ENCODE assay signal across 16 cellular contexts in genomic region chr5:75550597-75550996, GRCh38. TPM values are rescaled to one million over a fixed set of nuclear protein-coding genes. Genes with fewer than 3 reads are reported as not detected.
DNase-seq lines count a peak whose midpoint lies in the region; ATAC-seq and TF ChIP-seq lines count a peak whose summit lies in the region.
"Had no signal": no experiment of that assay in that cellular context is flagged by ENCODE, and none has a peak within 500 bp of the region (broad histone marks: within the 10 kb centered on the region; RNA-seq: fewer than 3 reads in every experiment).

No MANE protein-coding gene starts in this region.

- peaks cover 29 to 44% of the 10 kb centered on the region in 2 donors for H3K36me3 Mint-ChIP-seq in stimulated activated naive B cell treated with anti-CD40 and anti-IgM and Interleukin-4, amounts not matched to agents 10 μg/mL and 1 μg/mL and 100 μg/mL, for 72 hours
- H3K36me3 Mint-ChIP-seq in activated CD8-positive, alpha-beta T cell treated with anti-CD3 and anti-CD28 coated beads, Interleukin-2, amount 10 ng/mL, durations not matched to agents 7 days and 5 days (ENCODE audit: low read depth) = peaks cover 42% of the 10 kb centered on the region

- no peaks in the 10 kb centered on the region for H3K27me3 ChIP-seq in Karpas-422 (ENCODE audit: low read length)

- H3K9ac ChIP-seq in Karpas-422 (ENCODE audit: low read length) = no peak overlapping the region

- no peaks in the 10 kb centered on the region for H3K27me3 Mint-ChIP-seq in stimulated activated naive B cell treated with anti-CD40 and anti-IgM and Interleukin-4, amounts not matched to agents 10 μg/mL and 1 μg/mL and 100 μg/mL, for 72 hours
- no peaks in the 10 kb centered on the region for H3K27me3 Mint-ChIP-seq in activated CD8-positive, alpha-beta T cell treated with anti-CD3 and anti-CD28 coated beads, Interleukin-2, amount 10 ng/mL, durations not matched to agents 7 days and 5 days (ENCODE audit: low read depth)
- H3K27me3 Mint-ChIP-seq: CD8-positive, alpha-beta memory T cell had no signal

- intact Hi-C loops in left colon (cut with DNase I, micrococcal nuclease) = no loop called here

- peak overlapping the region; percentile 37 to 56 for H3K4me3 Mint-ChIP-seq in stimulated activated naive B cell treated with anti-CD40 and anti-IgM and Interleukin-4, amounts not matched to agents 10 μg/mL and 1 μg/mL and 100 μg/mL, for 72 hours
- H3K4me3 Mint-ChIP-seq in activated CD8-positive, alpha-beta T cell treated with anti-CD3 and anti-CD28 coated beads, Interleukin-2, amount 10 ng/mL, durations not matched to agents 7 days and 5 days = no peak overlapping the region
- H3K4me3 Mint-ChIP-seq: CD8-positive, alpha-beta memory T cell; GM23338 had no signal

- peak; percentile 55 for DNase-seq in Karpas-422
- peak; percentile 14 for DNase-seq in NB4 (ENCODE audit: low read depth)
- no peak for DNase-seq in left colon
- DNase-seq in stimulated activated naive B cell treated with anti-CD40 and anti-IgM and Interleukin-4, amounts not matched to agents 10 μg/mL and 1 μg/mL and 100 μg/mL, for 72 hours = no peak
- DNase-seq in midbrain (lab: John Stamatoyannopoulos, UW) = no peak
- DNase-seq in NCI-H82 (lab: John Stamatoyannopoulos, UW) = no peak
- no peak for DNase-seq in activated CD8-positive, alpha-beta T cell treated with anti-CD3 and anti-CD28 coated beads, Interleukin-2, amount 10 ng/mL, durations not matched to agents 7 days and 5 days
- DNase-seq: Caco-2; CD8-positive, alpha-beta memory T cell; DND-41; GF-D8; H7; IMR-90 had no signal

- ATAC-seq in left colon = peak; percentile 50
- ATAC-seq in stimulated activated naive B cell treated with anti-CD40 and anti-IgM and Interleukin-4, amounts not matched to agents 10 μg/mL and 1 μg/mL and 100 μg/mL, for 72 hours (replicated peaks) = peak; percentile 99 to 100
- no peak for ATAC-seq in HG03520 (IDR thresholded peaks at IDR 0.05; ENCODE audit: unreplicated experiment)
- ATAC-seq in activated CD8-positive, alpha-beta T cell treated with anti-CD3 and anti-CD28 coated beads, Interleukin-2, amount 10 ng/mL, durations not matched to agents 7 days and 5 days = no peak
- ATAC-seq: A549, GM23338 had no signal

- CTCF ChIA-PET in activated CD8-positive, alpha-beta T cell treated with anti-CD3 and anti-CD28 coated beads, Interleukin-2, amount 10 ng/mL, durations not matched to agents 7 days and 5 days (lab: Charles Lee) = no interaction called here

- no peak overlapping the region for H2AFZ ChIP-seq in Karpas-422 (ENCODE audit: low read length)
- H2AFZ ChIP-seq: GM23338 had no signal

- 0 out of 2 replicates have a peak, but pooled peaks cover 5% of the 10 kb centered on the region for H3K9me3 ChIP-seq in Karpas-422 (ENCODE audit: low read length)
- H3K9me3 ChIP-seq: A549, Caco-2 had no signal

- H4K20me1 ChIP-seq in Karpas-422 (ENCODE audit: insufficient read depth, low read depth, low read length) = no peaks in the 10 kb centered on the region

- H3K36me3 ChIP-seq in Karpas-422 (ENCODE audit: insufficient read depth, low read length) = peaks cover 24% of the 10 kb centered on the region; the same call in 1 of the 2 replicates

- peak overlapping the region; percentile 81 for H3K27ac Mint-ChIP-seq in stimulated activated naive B cell treated with anti-CD40 and anti-IgM and Interleukin-4, amounts not matched to agents 10 μg/mL and 1 μg/mL and 100 μg/mL, for 72 hours
- no peak overlapping the region for H3K27ac Mint-ChIP-seq in activated CD8-positive, alpha-beta T cell treated with anti-CD3 and anti-CD28 coated beads, Interleukin-2, amount 10 ng/mL, durations not matched to agents 7 days and 5 days
- H3K27ac Mint-ChIP-seq: GM23338 had no signal

- TF ChIP-seq POLR2A in NB4 (IDR thresholded peaks at IDR 0.05; ENCODE audit: extremely low read depth, insufficient read length) = no peak

- TF ChIP-seq CTCF in NB4 (IDR thresholded peaks at IDR 0.05; ENCODE audit: low read depth, low read length) = no peak

- peaks cover 31% of the 10 kb centered on the region for H3K79me2 ChIP-seq in Karpas-422 (ENCODE audit: low read length)

- no peaks in the 10 kb centered on the region; the same call in 1 of the 2 replicates for H3K4me1 ChIP-seq in Karpas-422 (ENCODE audit: low read length)
- H3K4me1 ChIP-seq: A549, Caco-2 had no signal

- H3K4me1 Mint-ChIP-seq in stimulated activated naive B cell treated with anti-CD40 and anti-IgM and Interleukin-4, amounts not matched to agents 10 μg/mL and 1 μg/mL and 100 μg/mL, for 72 hours = peaks cover 6 to 21% of the 10 kb centered on the region in 2 donors
- H3K4me1 Mint-ChIP-seq in activated CD8-positive, alpha-beta T cell treated with anti-CD3 and anti-CD28 coated beads, Interleukin-2, amount 10 ng/mL, durations not matched to agents 7 days and 5 days (ENCODE audit: low read depth) = no peaks in the 10 kb centered on the region
- H3K4me1 Mint-ChIP-seq: GM23338 had no signal

- no peaks in the 10 kb centered on the region for H3K9me2 ChIP-seq in Karpas-422 (replicated peaks; ENCODE audit: insufficient read depth, low read length)

- H3K4me2 ChIP-seq in Karpas-422 (ENCODE audit: low read depth, low read length, poor library complexity, severe bottlenecking) = no peak overlapping the region
- H3K4me2 ChIP-seq: A549, GM23338 had no signal

- POLR2A ChIA-PET in activated CD8-positive, alpha-beta T cell treated with anti-CD3 and anti-CD28 coated beads, Interleukin-2, amount 10 ng/mL, durations not matched to agents 7 days and 5 days (lab: Charles Lee) = no interaction called here

- H3K9me3 Mint-ChIP-seq in stimulated activated naive B cell treated with anti-CD40 and anti-IgM and Interleukin-4, amounts not matched to agents 10 μg/mL and 1 μg/mL and 100 μg/mL, for 72 hours = no peaks in the 10 kb centered on the region
- H3K9me3 Mint-ChIP-seq in activated CD8-positive, alpha-beta T cell treated with anti-CD3 and anti-CD28 coated beads, Interleukin-2, amount 10 ng/mL, durations not matched to agents 7 days and 5 days (ENCODE audit: insufficient read depth) = peaks cover 4% of the 10 kb centered on the region
- H3K9me3 Mint-ChIP-seq: CD8-positive, alpha-beta memory T cell; GM23338 had no signal

- H3K4me3 ChIP-seq in Karpas-422 (ENCODE audit: low read length) (no peak overlapping the region), NB4 (ENCODE audit: low read depth, low read length) (no peak overlapping the region)
- H3K4me3 ChIP-seq: A549, GM23338 had no signal

- no peak overlapping the region for H3K27ac ChIP-seq in Karpas-422 (ENCODE audit: low read length)
- H3K27ac ChIP-seq: A549 had no signal

RNA-seq across cellular contexts. Expression of gene POLK, which starts 38.9 kb away (rescaled TPM):
- total RNA-seq in Karpas-422 (2014; rRNA removed; shearing (Covaris generic); ENCODE audit: low replicate concordance) = 14.2 and 28.4 TPM in 2 replicates
- total RNA-seq in left colon = 10 to 100 TPM; 13.8 to 16.3 TPM
- 10 to 100 TPM; 29.8 to 30.7 TPM for total RNA-seq in activated CD8-positive, alpha-beta T cell treated with anti-CD3 and anti-CD28 coated beads, Interleukin-2, amount 10 ng/mL, durations not matched to agents 7 days and 5 days

RNA-seq across cellular contexts. Expression of gene CERT1, which starts 39.2 kb away (rescaled TPM):
- total RNA-seq in Karpas-422 (2014; rRNA removed; shearing (Covaris generic); ENCODE audit: low replicate concordance) = 20.6 and 49.8 TPM in 2 replicates
- total RNA-seq in left colon = 10 to 100 TPM; 35.9 to 41.2 TPM
- total RNA-seq in activated CD8-positive, alpha-beta T cell treated with anti-CD3 and anti-CD28 coated beads, Interleukin-2, amount 10 ng/mL, durations not matched to agents 7 days and 5 days = 10 to 100 TPM; 31.2 to 36.0 TPM

Comparison
In these comparisons a context has a peak if more than half of its experiments do, and no peak if none do; other contexts are left out.
1. DNase-seq: peak in Karpas-422 (single experiment) and NB4 (single experiment); none in left colon (0 of 2), stimulated activated naive B cell treated with anti-CD40 and anti-IgM and Interleukin-4, amounts not matched to agents 10 μg/mL and 1 μg/mL and 100 μg/mL, for 72 hours (single experiment), midbrain (single experiment), NCI-H82 (single experiment) and activated CD8-positive, alpha-beta T cell treated with anti-CD3 and anti-CD28 coated beads, Interleukin-2, amount 10 ng/mL, durations not matched to agents 7 days and 5 days (single experiment).
2. ATAC-seq: peak in left colon (single experiment) and stimulated activated naive B cell treated with anti-CD40 and anti-IgM and Interleukin-4, amounts not matched to agents 10 μg/mL and 1 μg/mL and 100 μg/mL, for 72 hours (2 of 2); none in HG03520 (single experiment) and activated CD8-positive, alpha-beta T cell treated with anti-CD3 and anti-CD28 coated beads, Interleukin-2, amount 10 ng/mL, durations not matched to agents 7 days and 5 days (single experiment).